In the genomic region with DNA sequence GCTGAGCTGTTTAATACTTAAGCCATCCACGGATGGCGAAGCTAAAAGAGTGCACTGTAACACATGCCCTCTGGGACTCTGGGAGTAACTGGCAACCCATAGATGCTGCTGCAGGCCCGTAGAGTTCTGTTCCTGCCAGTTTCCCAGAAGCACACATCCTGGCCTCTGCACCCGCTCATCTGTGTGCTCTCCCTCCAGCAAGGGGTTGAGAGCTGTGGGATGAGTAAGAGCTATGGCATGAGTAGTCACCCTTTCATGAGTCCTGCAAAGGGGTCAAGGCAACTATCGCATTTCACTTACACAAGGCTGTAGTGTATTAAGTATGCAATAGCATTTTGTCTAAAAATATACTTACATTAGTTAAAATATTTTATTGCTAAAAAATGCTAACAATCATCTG, we compare ENCODE assay signal across 23 cellular contexts.
DNase-seq lines count a peak whose midpoint lies in the region; ATAC-seq and TF ChIP-seq lines count a peak whose summit lies in the region.
"Had no signal": no experiment of that assay in that cellular context is flagged by ENCODE, and none has a peak within 500 bp of the region (broad histone marks: within the 10 kb centered on the region; RNA-seq: fewer than 3 reads in every experiment).

No MANE protein-coding gene starts in this region.

- no peaks in the 10 kb centered on the region for H4K20me1 ChIP-seq in neural progenitor cell (ENCODE audit: low read depth)

- H3K9ac ChIP-seq in neural progenitor cell, result no peak overlapping the region

- no peak overlapping the region for H3K27ac Mint-ChIP-seq in neural progenitor cell
- H3K27ac Mint-ChIP-seq: activated naive CD4-positive, alpha-beta T cell treated with anti-CD3 and anti-CD28 coated beads, Interleukin-2, amount 50 U/mL, for 72 hours; activated T-cell treated with anti-CD3 and anti-CD28 coated beads, Interleukin-2, amount 50 U/mL, for 72 hours; CD4-positive, CD25-positive, alpha-beta regulatory T cell; stimulated activated effector memory CD8-positive, alpha-beta T cell treated with anti-CD3 and anti-CD28 coated beads, Interleukin-12 subunit alpha, Interleukin-12 subunit beta, amount 100 ng/mL, for 72 hours had no signal

- 76 to 86% (median 81%) methylated on average over 3 to 5 of the region's 5 CpGs for WGBS in heart left ventricle, 4 donors

- no peaks in the 10 kb centered on the region for H3K79me2 ChIP-seq in neural progenitor cell (ENCODE audit: low read depth)

- peaks cover 5% of the 10 kb centered on the region for H3K4me1 Mint-ChIP-seq in neural progenitor cell
- H3K4me1 Mint-ChIP-seq: CD4-positive, CD25-positive, alpha-beta regulatory T cell; stimulated activated effector memory CD8-positive, alpha-beta T cell treated with anti-CD3 and anti-CD28 coated beads, Interleukin-12 subunit alpha, Interleukin-12 subunit beta, amount 100 ng/mL, for 72 hours had no signal

- H3K27me3 ChIP-seq in neural progenitor cell (no peaks in the 10 kb centered on the region), heart left ventricle (no peaks in the 10 kb centered on the region)
- H3K27me3 ChIP-seq: body of pancreas, gastroesophageal sphincter, left lung, neutrophil had no signal

- no peak for TF ChIP-seq POLR2A in heart left ventricle (IDR thresholded peaks at IDR 0.05)

- TF ChIP-seq CTCF in fibroblast of mammary gland (conservative IDR thresholded peaks at IDR 0.05; ENCODE audit: control insufficient read depth, insufficient read depth, low read depth, low read length) (no peak), neural progenitor cell (IDR thresholded peaks at IDR 0.05) (no peak), GM13977 (IDR thresholded peaks at IDR 0.05; ENCODE audit: extremely low read depth, insufficient read depth, missing control alignments) (no peak), heart left ventricle (IDR thresholded peaks at IDR 0.05) (no peak)

- in situ Hi-C loops in GM13977 (cut with MboI; ENCODE audit: low pct_unique_long_range_greater_than_20kb, low sequenced_read_pairs, unreplicated experiment), result no loop called here

- ATAC-seq in SK-N-SH treated with all-trans-retinoic acid at 6 μM for 48 hours (peak; percentile 96), heart left ventricle (no peak)
- ATAC-seq: activated naive CD4-positive, alpha-beta T cell treated with anti-CD3 and anti-CD28 coated beads, Interleukin-2, amount 50 U/mL, for 72 hours; activated T-cell treated with anti-CD3 and anti-CD28 coated beads, Interleukin-2, amount 50 U/mL, for 72 hours; body of pancreas; gastroesophageal sphincter; left lung; stimulated activated effector memory CD8-positive, alpha-beta T cell treated with anti-CD3 and anti-CD28 coated beads, Interleukin-12 subunit alpha, Interleukin-12 subunit beta, amount 100 ng/mL, for 72 hours had no signal

- no peaks in the 10 kb centered on the region for H3K9me3 Mint-ChIP-seq in neural progenitor cell

- peak; percentile 2 for DNase-seq in H4 (ENCODE audit: low spot score)
- DNase-seq in fibroblast of mammary gland (ENCODE audit: low read depth), result peak; percentile 1
- no peak for DNase-seq in neural progenitor cell (ENCODE audit: low spot score)
- DNase-seq in NCI-H146 (lab: John Stamatoyannopoulos, UW), result no peak
- DNase-seq in GM13977 (ENCODE audit: low spot score), result no peak
- DNase-seq in heart left ventricle, result no peak
- DNase-seq in RPMI8226, result no peak
- DNase-seq: activated CD8-positive, alpha-beta memory T cell treated with anti-CD3 and anti-CD28 coated beads for 24 hours; activated T-cell treated with anti-CD3 and anti-CD28 coated beads, Interleukin-2, amount 50 U/mL, for 72 hours; body of pancreas; CD4-positive, CD25-positive, alpha-beta regulatory T cell; DMS79; left lung; NCI-H774; OCI-M1; stimulated activated CD4-positive, alpha-beta T cell treated with anti-CD3 and anti-CD28 coated beads, Interleukin-15, amount 100 ng/mL, for 24 hours had no signal

- no peaks in the 10 kb centered on the region for H3K27me3 Mint-ChIP-seq in neural progenitor cell (ENCODE audit: insufficient read depth, low read depth)
- H3K27me3 Mint-ChIP-seq: CD4-positive, CD25-positive, alpha-beta regulatory T cell had no signal

- no peaks in the 10 kb centered on the region for H3K36me3 ChIP-seq in neural progenitor cell
- no peaks in the 10 kb centered on the region for H3K36me3 ChIP-seq in heart left ventricle
- H3K36me3 ChIP-seq: gastroesophageal sphincter, left lung, neutrophil, thoracic aorta had no signal

- H3K4me3 ChIP-seq in fibroblast of mammary gland (ENCODE audit: control insufficient read depth, low read depth, low read length) (no peak overlapping the region), neural progenitor cell (no peak overlapping the region), heart left ventricle (no peak overlapping the region)
- H3K4me3 ChIP-seq: body of pancreas, coronary artery, gastroesophageal sphincter, left lung, thoracic aorta had no signal

- no peaks in the 10 kb centered on the region for H3K4me1 ChIP-seq in neural progenitor cell
- no peaks in the 10 kb centered on the region for H3K4me1 ChIP-seq in heart left ventricle
- H3K4me1 ChIP-seq: body of pancreas, gastroesophageal sphincter, left lung had no signal

- H3K9me3 ChIP-seq in neural progenitor cell (ENCODE audit: low read depth) (no peaks in the 10 kb centered on the region), heart left ventricle (no peaks in the 10 kb centered on the region)
- H3K9me3 ChIP-seq: body of pancreas, gastroesophageal sphincter, left lung, neutrophil, thoracic aorta had no signal

- intact Hi-C loops in heart left ventricle (cut with DNase I), result no loop called here

- H3F3A ChIP-seq in neural progenitor cell (ENCODE audit: low read depth), result no peaks in the 10 kb centered on the region

- peak overlapping the region; percentile 20 for H2AFZ ChIP-seq in neural progenitor cell (replicated peaks)

- H3K27ac ChIP-seq in neural progenitor cell (no peak overlapping the region), heart left ventricle (no peak overlapping the region)
- H3K27ac ChIP-seq: body of pancreas, coronary artery, gastroesophageal sphincter, left lung, neutrophil, thoracic aorta had no signal

- no peaks in the 10 kb centered on the region for H3K36me3 Mint-ChIP-seq in neural progenitor cell
- H3K36me3 Mint-ChIP-seq: activated naive CD4-positive, alpha-beta T cell treated with anti-CD3 and anti-CD28 coated beads, Interleukin-2, amount 50 U/mL, for 72 hours; CD4-positive, CD25-positive, alpha-beta regulatory T cell; stimulated activated effector memory CD8-positive, alpha-beta T cell treated with anti-CD3 and anti-CD28 coated beads, Interleukin-12 subunit alpha, Interleukin-12 subunit beta, amount 100 ng/mL, for 72 hours had no signal

- no peak overlapping the region for H3K4me2 ChIP-seq in neural progenitor cell

- H3K4me3 Mint-ChIP-seq in neural progenitor cell, result no peak overlapping the region
- H3K4me3 Mint-ChIP-seq: activated T-cell treated with anti-CD3 and anti-CD28 coated beads, Interleukin-2, amount 50 U/mL, for 72 hours; CD4-positive, CD25-positive, alpha-beta regulatory T cell; stimulated activated effector memory CD8-positive, alpha-beta T cell treated with anti-CD3 and anti-CD28 coated beads, Interleukin-12 subunit alpha, Interleukin-12 subunit beta, amount 100 ng/mL, for 72 hours had no signal

TF ChIP-seq in SK-N-SH treated with all-trans-retinoic acid at 6 μM for 48 hours, 23 proteins besides CTCF, POLR2A, EP300 and RAD21:
- no peak for TF ChIP-seq ISL1 (CRISPR knock-in tag; IDR thresholded peaks at IDR 0.05)
- TF ChIP-seq TOX (CRISPR knock-in tag; IDR thresholded peaks at IDR 0.05; ENCODE audit: borderline replicate concordance), result no peak
- no peak for TF ChIP-seq PATZ1 (CRISPR knock-in tag; IDR thresholded peaks at IDR 0.05; ENCODE audit: borderline replicate concordance)
- TF ChIP-seq CSDC2 (CRISPR knock-in tag; IDR thresholded peaks at IDR 0.05), result no peak
- TF ChIP-seq SNAI2 (CRISPR knock-in tag; IDR thresholded peaks at IDR 0.05), result no peak
- TF ChIP-seq CSRNP3 (CRISPR knock-in tag; IDR thresholded peaks at IDR 0.05), result no peak
- TF ChIP-seq OSR1 (CRISPR knock-in tag; IDR thresholded peaks at IDR 0.05), result no peak
- no peak for TF ChIP-seq RARB (CRISPR knock-in tag; IDR thresholded peaks at IDR 0.05)
TF ChIP-seq in SK-N-SH treated with all-trans-retinoic acid at 6 μM for 48 hours: peak in this region for 0.

Comparison
In these comparisons a context has a peak if more than half of its experiments do, and no peak if none do; other contexts are left out.
1. DNase-seq: peak in H4 (single experiment) and fibroblast of mammary gland (single experiment); none in neural progenitor cell (single experiment), NCI-H146 (single experiment), GM13977 (single experiment), heart left ventricle (0 of 5) and RPMI8226 (single experiment).